In genomic region chr9:98272083-98272482, GRCh38 we compare ENCODE assay signal across 28 cellular contexts.
"Had no signal": no experiment of that assay in that cellular context is flagged by ENCODE, and none has a peak within 500 bp of the region (broad histone marks: within the 10 kb centered on the region; RNA-seq: fewer than 3 reads in every experiment).

No MANE protein-coding gene starts in this region.

- H3K4me3 Mint-ChIP-seq: stimulated activated effector memory CD8-positive, alpha-beta T cell treated with anti-CD3 and anti-CD28 coated beads, Interleukin-12 subunit alpha, Interleukin-12 subunit beta, amount 100 ng/mL, for 72 hours; stimulated activated memory B cell treated with anti-CD40 and anti-IgM and Interleukin-4, amounts not matched to agents 10 μg/mL and 1 μg/mL and 100 μg/mL, for 72 hours; stimulated activated naive B cell treated with anti-CD40 and anti-IgM and Interleukin-4, amounts not matched to agents 10 μg/mL and 1 μg/mL and 100 μg/mL, for 72 hours; stimulated activated naive CD8-positive, alpha-beta T cell treated with anti-CD3 and anti-CD28 coated beads, Interleukin-15, amount 100 ng/mL, for 72 hours; stimulated activated naive CD8-positive, alpha-beta T cell treated with anti-CD3 and anti-CD28 coated beads, Interleukin-15, Interleukin-2, amounts not matched to agents 100 ng/mL and 50 ng/mL, for 24 hours; type B pancreatic cell had no signal

- H3K4me1 Mint-ChIP-seq: stimulated activated effector memory CD8-positive, alpha-beta T cell treated with anti-CD3 and anti-CD28 coated beads, Interleukin-12 subunit alpha, Interleukin-12 subunit beta, amount 100 ng/mL, for 72 hours; stimulated activated memory B cell treated with anti-CD40 and anti-IgM and Interleukin-4, amounts not matched to agents 10 μg/mL and 1 μg/mL and 100 μg/mL, for 72 hours; stimulated activated naive B cell treated with anti-CD40 and anti-IgM and Interleukin-4, amounts not matched to agents 10 μg/mL and 1 μg/mL and 100 μg/mL, for 72 hours; stimulated activated naive CD8-positive, alpha-beta T cell treated with anti-CD3 and anti-CD28 coated beads, Interleukin-15, amount 100 ng/mL, for 72 hours had no signal

- H3K27ac ChIP-seq: stomach, suprapubic skin, testis, thoracic aorta, thyroid gland, tibial artery, tibial nerve, transverse colon, upper lobe of left lung, upper lobe of right lung, uterus, vagina had no signal

- H3K4me3 ChIP-seq: stomach, suprapubic skin, testis, thoracic aorta, thyroid gland, tibial artery, tibial nerve, transverse colon, upper lobe of left lung, upper lobe of right lung, uterus, vagina had no signal

- ATAC-seq: stimulated activated effector memory CD8-positive, alpha-beta T cell treated with anti-CD3 and anti-CD28 coated beads, Interleukin-12 subunit alpha, Interleukin-12 subunit beta, amount 100 ng/mL, for 72 hours; stimulated activated memory B cell treated with anti-CD40 and anti-IgM and Interleukin-4, amounts not matched to agents 10 μg/mL and 1 μg/mL and 100 μg/mL, for 72 hours; stimulated activated naive B cell treated with anti-CD40 and anti-IgM and Interleukin-4, amounts not matched to agents 10 μg/mL and 1 μg/mL and 100 μg/mL, for 72 hours; stimulated activated naive CD8-positive, alpha-beta T cell treated with anti-CD3 and anti-CD28 coated beads, Interleukin-15, amount 100 ng/mL, for 72 hours; stimulated activated naive CD8-positive, alpha-beta T cell treated with anti-CD3 and anti-CD28 coated beads, Interleukin-15, Interleukin-2, amounts not matched to agents 100 U/mL and 50 U/mL, for 24 hours had no signal

- H3K27me3 ChIP-seq: testis, thyroid gland, tibial nerve, upper lobe of left lung, upper lobe of right lung, uterus, vagina had no signal

- H3K9me3 ChIP-seq: stomach, suprapubic skin, testis, thoracic aorta, thyroid gland, tibial artery, tibial nerve, transverse colon, upper lobe of left lung, upper lobe of right lung, uterus, vagina had no signal

- H3K36me3 Mint-ChIP-seq: stimulated activated effector memory CD8-positive, alpha-beta T cell treated with anti-CD3 and anti-CD28 coated beads, Interleukin-12 subunit alpha, Interleukin-12 subunit beta, amount 100 ng/mL, for 72 hours; stimulated activated memory B cell treated with anti-CD40 and anti-IgM and Interleukin-4, amounts not matched to agents 10 μg/mL and 1 μg/mL and 100 μg/mL, for 72 hours; stimulated activated naive B cell treated with anti-CD40 and anti-IgM and Interleukin-4, amounts not matched to agents 10 μg/mL and 1 μg/mL and 100 μg/mL, for 72 hours; type B pancreatic cell had no signal

- H3K4me1 ChIP-seq: stomach, suprapubic skin, testis, thyroid gland, tibial artery, tibial nerve, transverse colon, upper lobe of right lung, uterus, vagina had no signal

- DNase-seq: stimulated activated CD4-positive, alpha-beta T cell treated with anti-CD3 and anti-CD28 coated beads, Interleukin-2, amount 100 ng/mL, for 48 hours; stimulated activated CD4-positive, alpha-beta T cell treated with anti-CD3 and anti-CD28 coated beads, Interleukin-4, amount 100 ng/mL, for 1 hour; stimulated activated CD4-positive, alpha-beta T cell treated with anti-CD3 and anti-CD28 coated beads, Interleukin-4, amount 100 ng/mL, for 24 hours; stimulated activated CD4-positive, alpha-beta T cell treated with anti-CD3 and anti-CD28 coated beads, Interleukin-4, amount 100 ng/mL, for 4 hours; stimulated activated CD8-positive, alpha-beta memory T cell treated with anti-CD3 and anti-CD28 coated beads, Interleukin-4, amount 100 ng/mL, for 48 hours; stimulated activated naive B cell treated with anti-CD40 and anti-IgM and Interleukin-4, amounts not matched to agents 10 μg/mL and 1 μg/mL and 100 μg/mL, for 72 hours; stimulated activated naive CD4-positive, alpha-beta T cell; stimulated activated naive CD4-positive, alpha-beta T cell treated with Interleukin-2 at 50 U/mL for 16 hours; stimulated activated naive CD8-positive, alpha-beta T cell treated with anti-CD3 and anti-CD28 coated beads, Interleukin-15, amount 100 ng/mL, for 72 hours; stimulated activated naive CD8-positive, alpha-beta T cell treated with anti-CD3 and anti-CD28 coated beads, Interleukin-15, Interleukin-2, amounts not matched to agents 100 U/mL and 50 U/mL, for 24 hours; stomach; substantia nigra; testis; thyroid gland; tibial artery; transverse colon; trophoblast cell; upper lobe of left lung; upper lobe of right lung; uterus had no signal

- H3K9me3 Mint-ChIP-seq: stimulated activated effector memory CD8-positive, alpha-beta T cell treated with anti-CD3 and anti-CD28 coated beads, Interleukin-12 subunit alpha, Interleukin-12 subunit beta, amount 100 ng/mL, for 72 hours; stimulated activated memory B cell treated with anti-CD40 and anti-IgM and Interleukin-4, amounts not matched to agents 10 μg/mL and 1 μg/mL and 100 μg/mL, for 72 hours; stimulated activated naive B cell treated with anti-CD40 and anti-IgM and Interleukin-4, amounts not matched to agents 10 μg/mL and 1 μg/mL and 100 μg/mL, for 72 hours; stimulated activated naive CD8-positive, alpha-beta T cell treated with anti-CD3 and anti-CD28 coated beads, Interleukin-15, amount 100 ng/mL, for 72 hours; stimulated activated naive CD8-positive, alpha-beta T cell treated with anti-CD3 and anti-CD28 coated beads, Interleukin-15, Interleukin-2, amounts not matched to agents 100 ng/mL and 50 ng/mL, for 24 hours; type B pancreatic cell had no signal

- H3K36me3 ChIP-seq: stomach, suprapubic skin, thoracic aorta, thyroid gland, tibial artery, tibial nerve, transverse colon, upper lobe of left lung, upper lobe of right lung, uterus, vagina had no signal

- H3K27ac Mint-ChIP-seq: stimulated activated effector memory CD8-positive, alpha-beta T cell treated with anti-CD3 and anti-CD28 coated beads, Interleukin-12 subunit alpha, Interleukin-12 subunit beta, amount 100 ng/mL, for 72 hours; stimulated activated memory B cell treated with anti-CD40 and anti-IgM and Interleukin-4, amounts not matched to agents 10 μg/mL and 1 μg/mL and 100 μg/mL, for 72 hours; stimulated activated naive B cell treated with anti-CD40 and anti-IgM and Interleukin-4, amounts not matched to agents 10 μg/mL and 1 μg/mL and 100 μg/mL, for 72 hours; stimulated activated naive CD8-positive, alpha-beta T cell treated with anti-CD3 and anti-CD28 coated beads, Interleukin-15, amount 100 ng/mL, for 72 hours; stimulated activated naive CD8-positive, alpha-beta T cell treated with anti-CD3 and anti-CD28 coated beads, Interleukin-15, Interleukin-2, amounts not matched to agents 100 ng/mL and 50 ng/mL, for 24 hours; type B pancreatic cell had no signal
